In the genomic region with DNA sequence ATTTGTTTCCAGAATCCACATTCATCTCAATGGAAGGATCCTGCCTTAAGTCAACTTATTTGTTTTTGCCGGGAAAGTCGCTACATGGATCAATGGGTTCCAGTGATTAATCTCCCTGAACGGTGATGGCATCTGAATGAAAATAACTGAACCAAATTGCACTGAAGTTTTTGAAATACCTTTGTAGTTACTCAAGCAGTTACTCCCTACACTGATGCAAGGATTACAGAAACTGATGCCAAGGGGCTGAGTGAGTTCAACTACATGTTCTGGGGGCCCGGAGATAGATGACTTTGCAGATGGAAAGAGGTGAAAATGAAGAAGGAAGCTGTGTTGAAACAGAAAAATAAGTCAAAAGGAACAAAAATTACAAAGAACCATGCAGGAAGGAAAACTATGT, we compare ENCODE assay signal across 1 cellular context.
A peak's percentile ranks its signal among the peaks of the same experiment; 100 is the strongest.
TF ChIP-seq lines count a peak whose summit lies in the region.

No MANE protein-coding gene starts in this region.

TF ChIP-seq in K562, 482 proteins besides CTCF, POLR2A, EP300 and RAD21 (continued from another document):
- TF ChIP-seq, protein P1, sequence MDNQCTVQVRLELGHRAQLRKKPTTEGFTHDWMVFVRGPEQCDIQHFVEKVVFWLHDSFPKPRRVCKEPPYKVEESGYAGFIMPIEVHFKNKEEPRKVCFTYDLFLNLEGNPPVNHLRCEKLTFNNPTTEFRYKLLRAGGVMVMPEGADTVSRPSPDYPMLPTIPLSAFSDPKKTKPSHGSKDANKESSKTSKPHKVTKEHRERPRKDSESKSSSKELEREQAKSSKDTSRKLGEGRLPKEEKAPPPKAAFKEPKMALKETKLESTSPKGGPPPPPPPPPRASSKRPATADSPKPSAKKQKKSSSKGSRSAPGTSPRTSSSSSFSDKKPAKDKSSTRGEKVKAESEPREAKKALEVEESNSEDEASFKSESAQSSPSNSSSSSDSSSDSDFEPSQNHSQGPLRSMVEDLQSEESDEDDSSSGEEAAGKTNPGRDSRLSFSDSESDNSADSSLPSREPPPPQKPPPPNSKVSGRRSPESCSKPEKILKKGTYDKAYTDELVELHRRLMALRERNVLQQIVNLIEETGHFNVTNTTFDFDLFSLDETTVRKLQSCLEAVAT (IDR thresholded peaks at IDR 0.05), result peak; percentile 85 to 88
- peak; percentile 8 for TF ChIP-seq HDAC3 (IDR thresholded peaks at IDR 0.05; ENCODE audit: borderline replicate concordance, partially characterized antibody)
- TF ChIP-seq, protein P2, sequence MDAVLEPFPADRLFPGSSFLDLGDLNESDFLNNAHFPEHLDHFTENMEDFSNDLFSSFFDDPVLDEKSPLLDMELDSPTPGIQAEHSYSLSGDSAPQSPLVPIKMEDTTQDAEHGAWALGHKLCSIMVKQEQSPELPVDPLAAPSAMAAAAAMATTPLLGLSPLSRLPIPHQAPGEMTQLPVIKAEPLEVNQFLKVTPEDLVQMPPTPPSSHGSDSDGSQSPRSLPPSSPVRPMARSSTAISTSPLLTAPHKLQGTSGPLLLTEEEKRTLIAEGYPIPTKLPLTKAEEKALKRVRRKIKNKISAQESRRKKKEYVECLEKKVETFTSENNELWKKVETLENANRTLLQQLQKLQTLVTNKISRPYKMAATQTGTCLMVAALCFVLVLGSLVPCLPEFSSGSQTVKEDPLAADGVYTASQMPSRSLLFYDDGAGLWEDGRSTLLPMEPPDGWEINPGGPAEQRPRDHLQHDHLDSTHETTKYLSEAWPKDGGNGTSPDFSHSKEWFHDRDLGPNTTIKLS (IDR thresholded peaks at IDR 0.05; ENCODE audit: borderline replicate concordance, low read depth), result no peak
- TF ChIP-seq, protein P3, sequence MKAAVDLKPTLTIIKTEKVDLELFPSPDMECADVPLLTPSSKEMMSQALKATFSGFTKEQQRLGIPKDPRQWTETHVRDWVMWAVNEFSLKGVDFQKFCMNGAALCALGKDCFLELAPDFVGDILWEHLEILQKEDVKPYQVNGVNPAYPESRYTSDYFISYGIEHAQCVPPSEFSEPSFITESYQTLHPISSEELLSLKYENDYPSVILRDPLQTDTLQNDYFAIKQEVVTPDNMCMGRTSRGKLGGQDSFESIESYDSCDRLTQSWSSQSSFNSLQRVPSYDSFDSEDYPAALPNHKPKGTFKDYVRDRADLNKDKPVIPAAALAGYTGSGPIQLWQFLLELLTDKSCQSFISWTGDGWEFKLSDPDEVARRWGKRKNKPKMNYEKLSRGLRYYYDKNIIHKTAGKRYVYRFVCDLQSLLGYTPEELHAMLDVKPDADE (conservative IDR thresholded peaks at IDR 0.05; ENCODE audit: control insufficient read depth, low read depth, low read length), result no peak
TF ChIP-seq in K562: peak in this region for 30.
